ENCODE assay signal across 26 cellular contexts in the genomic region with DNA sequence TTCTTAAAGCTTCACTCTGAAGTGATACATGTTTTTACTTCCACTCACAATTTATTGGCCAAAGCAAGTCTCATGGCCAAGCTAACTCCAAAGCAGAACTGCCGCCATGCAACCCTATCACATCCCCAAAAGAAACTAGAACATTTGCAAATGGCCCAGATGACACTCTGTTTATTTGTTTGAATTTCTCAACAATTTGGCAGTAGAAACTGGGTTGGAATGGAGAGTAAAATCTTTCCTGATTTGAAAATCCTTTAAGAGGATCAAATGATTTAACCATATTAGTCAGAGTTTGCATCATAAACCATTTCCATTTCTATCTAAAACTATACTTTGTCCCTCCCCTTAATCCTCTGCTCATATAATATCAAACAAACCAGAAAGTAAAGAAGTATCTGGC.
"Had no signal": no experiment of that assay in that cellular context is flagged by ENCODE, and none has a peak within 500 bp of the region (broad histone marks: within the 10 kb centered on the region; RNA-seq: fewer than 3 reads in every experiment).

No MANE protein-coding gene starts in this region.

- ATAC-seq: mucosa of descending colon; pancreas; stimulated activated naive CD8-positive, alpha-beta T cell treated with anti-CD3 and anti-CD28 coated beads, Interleukin-15, amount 100 ng/mL, for 72 hours had no signal

- H3K36me3 ChIP-seq: neutrophil, pancreas, right lobe of liver, suprapubic skin, vagina had no signal

- H3K36me3 Mint-ChIP-seq: mesothelial cell of epicardium had no signal

- H3K27me3 Mint-ChIP-seq: progenitor cell of endocrine pancreas; stimulated activated naive CD8-positive, alpha-beta T cell treated with anti-CD3 and anti-CD28 coated beads, Interleukin-15, amount 100 ng/mL, for 72 hours had no signal

- DNase-seq: cerebellar nuclear complex; cortex of kidney; dorsolateral prefrontal cortex; effector CD4-positive, alpha-beta T cell; foreskin melanocyte; hypothalamus; immature natural killer cell; mesenchymal stem cell; mucosa of descending colon; naive B cell; pancreas; right lobe of liver; small intestine; stimulated activated CD4-positive, alpha-beta T cell treated with anti-CD3 and anti-CD28 coated beads, Interleukin-15, amount 100 ng/mL, for 24 hours; stimulated activated CD4-positive, alpha-beta T cell treated with anti-CD3 and anti-CD28 coated beads, Interleukin-2, amount 100 ng/mL, for 48 hours; stimulated activated CD8-positive, alpha-beta memory T cell treated with anti-CD3 and anti-CD28 coated beads, Interleukin-4, amount 100 ng/mL, for 48 hours; stimulated activated naive CD4-positive, alpha-beta T cell; stimulated activated naive CD8-positive, alpha-beta T cell treated with anti-CD3 and anti-CD28 coated beads, Interleukin-15, amount 100 ng/mL, for 72 hours; trophoblast cell had no signal

- H3K27ac ChIP-seq: dorsolateral prefrontal cortex, neutrophil, pancreas, right lobe of liver, suprapubic skin, vagina had no signal

- H3K4me3 Mint-ChIP-seq: immature natural killer cell; mesothelial cell of epicardium; naive B cell; neural crest cell; stimulated activated naive CD8-positive, alpha-beta T cell treated with anti-CD3 and anti-CD28 coated beads, Interleukin-15, amount 100 ng/mL, for 72 hours had no signal

- H3K4me3 ChIP-seq: dorsolateral prefrontal cortex, lung, mucosa of descending colon, pancreas, right lobe of liver, suprapubic skin, vagina had no signal

- H3K27me3 ChIP-seq: pancreas, right lobe of liver, suprapubic skin, vagina had no signal

- H3K4me1 ChIP-seq: pancreas, right lobe of liver, vagina had no signal

- H3K9me3 Mint-ChIP-seq: immature natural killer cell had no signal

- H3K27ac Mint-ChIP-seq: mesothelial cell of epicardium; naive B cell; progenitor cell of endocrine pancreas; stimulated activated naive CD8-positive, alpha-beta T cell treated with anti-CD3 and anti-CD28 coated beads, Interleukin-15, amount 100 ng/mL, for 72 hours had no signal

- H3K9me3 ChIP-seq: mucosa of descending colon, neutrophil, pancreas, right lobe of liver, suprapubic skin, vagina had no signal

- H3K4me1 Mint-ChIP-seq: neural crest cell had no signal
